ENCODE assay signal across 1 cellular context in genomic region chr16:19067349-19068236, GRCh38.
TF ChIP-seq lines count a peak whose summit lies in the region.

TSS of gene COQ7 (plus strand) at chr16:19067614. CDS start at chr16:19067665, 51 bp downstream.

TF ChIP-seq in HepG2, 621 proteins besides CTCF, POLR2A, EP300 and RAD21 (continued from another document and continues in another):
- TF ChIP-seq NR2F6 (IDR thresholded peaks at IDR 0.05) (peak; percentile 92), NR2F6 (CRISPR knock-in tag; IDR thresholded peaks at IDR 0.05) (peak; percentile 94), ZBTB26 (CRISPR knock-in tag; IDR thresholded peaks at IDR 0.05; ENCODE audit: borderline replicate concordance) (peak; percentile 54; the same call in 1 of the 2 replicates), MYNN (CRISPR knock-in tag; IDR thresholded peaks at IDR 0.05; ENCODE audit: low read depth) (0 out of 2 replicates have a peak, but pooled peaks have one; percentile 52), SMAD1 (CRISPR knock-in tag; IDR thresholded peaks at IDR 0.05; ENCODE audit: borderline replicate concordance, low read depth) (no peak; the same call in 1 of the 2 replicates), EED (CRISPR knock-in tag; IDR thresholded peaks at IDR 0.05) (peak; percentile 94), ZNF543 (CRISPR knock-in tag; IDR thresholded peaks at IDR 0.05) (0 out of 2 replicates have a peak, but pooled peaks have one; percentile 27), KDM5A (IDR thresholded peaks at IDR 0.05; ENCODE audit: borderline replicate concordance, low read length) (peak; percentile 100), SOX13 (IDR thresholded peaks at IDR 0.05) (no peak), SOX13 (CRISPR knock-in tag; conservative IDR thresholded peaks at IDR 0.05 in 1 of 2, IDR thresholded peaks at IDR 0.05 in 1 of 2) (peak in 1 of 2 experiments; percentile 99; a peak in 3 of 4 replicates), HBP1 (CRISPR knock-in tag; IDR thresholded peaks at IDR 0.05; ENCODE audit: low read depth) (peak; percentile 79; the same call in 1 of the 2 replicates), ZNF207 (IDR thresholded peaks at IDR 0.05; ENCODE audit: borderline replicate concordance) (no peak), STAT5B (CRISPR knock-in tag; IDR thresholded peaks at IDR 0.05) (peak; percentile 74), SNAPC2 (CRISPR knock-in tag; IDR thresholded peaks at IDR 0.05) (peak; percentile 95; the same call in 1 of the 2 replicates), MAFG (CRISPR knock-in tag; IDR thresholded peaks at IDR 0.05) (no peak), AFF4 (CRISPR knock-in tag; IDR thresholded peaks at IDR 0.05) (no peak; the same call in 1 of the 2 replicates), GABPB1 (CRISPR knock-in tag; IDR thresholded peaks at IDR 0.05) (peak; percentile 95), ZNF614 (CRISPR knock-in tag; IDR thresholded peaks at IDR 0.05; ENCODE audit: borderline replicate concordance) (peak; percentile 78; the same call in 1 of the 2 replicates), GATAD1 (CRISPR knock-in tag; IDR thresholded peaks at IDR 0.05) (peak; percentile 97), SRSF1 (optimal IDR thresholded peaks at IDR 0.05; ENCODE audit: low read depth, low read length) (no peak), SIN3A (IDR thresholded peaks at IDR 0.05; ENCODE audit: borderline replicate concordance, low read depth, low read length) (peak; percentile 78), FOXM1 (CRISPR knock-in tag; IDR thresholded peaks at IDR 0.05) (0 out of 2 replicates have a peak, but pooled peaks have one; percentile 76), THRA (CRISPR knock-in tag; IDR thresholded peaks at IDR 0.05; ENCODE audit: borderline replicate concordance) (no peak; the same call in 1 of the 2 replicates), KDM4B (CRISPR knock-in tag; IDR thresholded peaks at IDR 0.05) (peak; percentile 53; the same call in 1 of the 2 replicates), ZBTB3 (CRISPR knock-in tag; IDR thresholded peaks at IDR 0.05; ENCODE audit: borderline replicate concordance, low read depth) (peak; percentile 50; the same call in 1 of the 2 replicates), RFX3 (CRISPR knock-in tag; IDR thresholded peaks at IDR 0.05) (peak; percentile 94), ZNF350 (CRISPR knock-in tag; IDR thresholded peaks at IDR 0.05; ENCODE audit: borderline replicate concordance, low read depth) (peak; percentile 99), BORCS8-MEF2B (CRISPR knock-in tag; IDR thresholded peaks at IDR 0.05) (peak; percentile 84; the same call in 1 of the 2 replicates), SP1 (IDR thresholded peaks at IDR 0.05) (no peak), SP1 (CRISPR knock-in tag; IDR thresholded peaks at IDR 0.05) (peak; percentile 63), HNF1A (IDR thresholded peaks at IDR 0.05; ENCODE audit: low read depth) (no peak; the same call in 1 of the 2 replicates), HNF1A (CRISPR knock-in tag; IDR thresholded peaks at IDR 0.05; ENCODE audit: borderline replicate concordance) (peak; percentile 62; the same call in 1 of the 2 replicates)
- TF ChIP-seq, protein P1, sequence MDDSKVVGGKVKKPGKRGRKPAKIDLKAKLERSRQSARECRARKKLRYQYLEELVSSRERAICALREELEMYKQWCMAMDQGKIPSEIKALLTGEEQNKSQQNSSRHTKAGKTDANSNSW (CRISPR knock-in tag; IDR thresholded peaks at IDR 0.05; ENCODE audit: borderline replicate concordance): peak; percentile 15; the same call in 1 of the 2 replicates
- TF ChIP-seq, protein P2, sequence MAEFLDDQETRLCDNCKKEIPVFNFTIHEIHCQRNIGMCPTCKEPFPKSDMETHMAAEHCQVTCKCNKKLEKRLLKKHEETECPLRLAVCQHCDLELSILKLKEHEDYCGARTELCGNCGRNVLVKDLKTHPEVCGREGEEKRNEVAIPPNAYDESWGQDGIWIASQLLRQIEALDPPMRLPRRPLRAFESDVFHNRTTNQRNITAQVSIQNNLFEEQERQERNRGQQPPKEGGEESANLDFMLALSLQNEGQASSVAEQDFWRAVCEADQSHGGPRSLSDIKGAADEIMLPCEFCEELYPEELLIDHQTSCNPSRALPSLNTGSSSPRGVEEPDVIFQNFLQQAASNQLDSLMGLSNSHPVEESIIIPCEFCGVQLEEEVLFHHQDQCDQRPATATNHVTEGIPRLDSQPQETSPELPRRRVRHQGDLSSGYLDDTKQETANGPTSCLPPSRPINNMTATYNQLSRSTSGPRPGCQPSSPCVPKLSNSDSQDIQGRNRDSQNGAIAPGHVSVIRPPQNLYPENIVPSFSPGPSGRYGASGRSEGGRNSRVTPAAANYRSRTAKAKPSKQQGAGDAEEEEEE (CRISPR knock-in tag; IDR thresholded peaks at IDR 0.05; ENCODE audit: borderline replicate concordance): peak; percentile 91; the same call in 1 of the 2 replicates
- TF ChIP-seq, protein P3, sequence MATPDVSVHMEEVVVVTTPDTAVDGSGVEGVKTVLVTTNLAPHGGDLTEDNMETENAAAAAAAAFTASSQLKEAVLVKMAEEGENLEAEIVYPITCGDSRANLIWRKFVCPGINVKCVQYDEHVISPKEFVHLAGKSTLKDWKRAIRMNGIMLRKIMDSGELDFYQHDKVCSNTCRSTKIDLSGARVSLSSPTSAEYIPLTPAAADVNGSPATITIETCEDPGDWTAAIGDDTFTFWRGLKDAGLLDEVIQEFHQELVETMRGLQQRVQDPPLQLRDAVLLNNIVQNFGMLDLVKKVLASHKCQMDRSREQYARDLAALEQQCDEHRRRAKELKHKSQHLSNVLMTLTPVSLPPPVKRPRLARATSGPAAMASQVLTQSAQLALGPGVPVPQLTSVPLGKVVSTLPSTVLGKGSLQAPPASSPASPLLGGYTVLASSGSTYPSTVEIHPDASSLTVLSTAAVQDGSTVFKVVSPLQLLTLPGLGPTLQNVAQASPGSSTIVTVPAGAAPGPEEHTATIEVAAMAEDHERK (CRISPR knock-in tag; IDR thresholded peaks at IDR 0.05; ENCODE audit: low read depth): peak; percentile 79
- TF ChIP-seq, protein P4, sequence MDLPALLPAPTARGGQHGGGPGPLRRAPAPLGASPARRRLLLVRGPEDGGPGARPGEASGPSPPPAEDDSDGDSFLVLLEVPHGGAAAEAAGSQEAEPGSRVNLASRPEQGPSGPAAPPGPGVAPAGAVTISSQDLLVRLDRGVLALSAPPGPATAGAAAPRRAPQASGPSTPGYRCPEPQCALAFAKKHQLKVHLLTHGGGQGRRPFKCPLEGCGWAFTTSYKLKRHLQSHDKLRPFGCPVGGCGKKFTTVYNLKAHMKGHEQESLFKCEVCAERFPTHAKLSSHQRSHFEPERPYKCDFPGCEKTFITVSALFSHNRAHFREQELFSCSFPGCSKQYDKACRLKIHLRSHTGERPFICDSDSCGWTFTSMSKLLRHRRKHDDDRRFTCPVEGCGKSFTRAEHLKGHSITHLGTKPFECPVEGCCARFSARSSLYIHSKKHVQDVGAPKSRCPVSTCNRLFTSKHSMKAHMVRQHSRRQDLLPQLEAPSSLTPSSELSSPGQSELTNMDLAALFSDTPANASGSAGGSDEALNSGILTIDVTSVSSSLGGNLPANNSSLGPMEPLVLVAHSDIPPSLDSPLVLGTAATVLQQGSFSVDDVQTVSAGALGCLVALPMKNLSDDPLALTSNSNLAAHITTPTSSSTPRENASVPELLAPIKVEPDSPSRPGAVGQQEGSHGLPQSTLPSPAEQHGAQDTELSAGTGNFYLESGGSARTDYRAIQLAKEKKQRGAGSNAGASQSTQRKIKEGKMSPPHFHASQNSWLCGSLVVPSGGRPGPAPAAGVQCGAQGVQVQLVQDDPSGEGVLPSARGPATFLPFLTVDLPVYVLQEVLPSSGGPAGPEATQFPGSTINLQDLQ (CRISPR knock-in tag; IDR thresholded peaks at IDR 0.05): no peak; the same call in 1 of the 2 replicates
